ENCODE assay signal across 19 cellular contexts in the genomic region with DNA sequence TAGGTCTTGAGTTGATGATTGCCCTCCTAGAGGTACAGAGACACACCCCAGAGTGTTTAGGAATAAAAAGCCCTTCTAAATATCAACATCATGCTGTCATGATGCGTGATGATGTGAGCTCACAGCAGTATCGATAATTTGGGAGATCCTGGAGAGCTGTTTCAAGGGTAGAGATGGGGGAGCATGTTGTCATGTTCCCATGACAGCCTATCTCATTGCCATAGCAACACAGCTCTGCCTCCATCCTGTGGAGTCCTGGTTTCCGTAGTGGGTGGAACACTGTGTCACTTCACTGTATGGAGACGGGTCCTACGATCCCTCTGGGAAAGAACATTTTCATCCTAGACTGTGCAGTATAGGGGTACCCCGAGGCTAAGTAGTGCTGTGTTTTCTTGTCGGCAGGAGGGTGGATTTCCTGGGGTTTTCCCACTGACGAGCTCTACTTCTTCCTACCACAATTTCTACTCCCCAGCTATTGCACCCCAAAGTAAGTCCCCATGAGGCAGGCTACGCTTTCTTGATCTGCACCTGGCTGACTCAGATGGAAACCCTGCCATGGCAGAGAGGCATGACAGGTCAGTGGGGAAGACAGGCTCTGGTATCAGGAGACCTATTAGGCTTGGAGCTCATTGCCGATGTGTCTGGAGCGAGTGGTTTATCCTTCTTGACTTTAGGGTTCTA. TPM values are rescaled to one million over a fixed set of nuclear protein-coding genes. Genes with fewer than 3 reads are reported as not detected.
DNase-seq lines count a peak whose midpoint lies in the region; ATAC-seq and TF ChIP-seq lines count a peak whose summit lies in the region.
"Had no signal": no experiment of that assay in that cellular context is flagged by ENCODE, and none has a peak within 500 bp of the region (broad histone marks: within the 10 kb centered on the region; RNA-seq: fewer than 3 reads in every experiment).

No MANE protein-coding gene starts in this region.

- peak overlapping the region in 4 of 7 donors; percentile 3 to 71 (median 29) for H3K4me3 Mint-ChIP-seq in CD8-positive, alpha-beta memory T cell
- H3K4me3 Mint-ChIP-seq in activated T-helper 1 cell treated with anti-CD3 and anti-CD28 coated beads, Interleukin-12 subunit alpha, Interleukin-12 subunit beta, Interleukin-2, Interleukin-4 antibody, amounts not matched to agents 30 ng/mL and 10 ng/mL and 1 ng/mL, durations not matched to agents 14 hours and 24 hours and 36 hours = peak overlapping the region; percentile 33
- peak overlapping the region in 8 of 10 donors; percentile 1 to 55 (median 22) for H3K4me3 Mint-ChIP-seq in naive thymus-derived CD8-positive, alpha-beta T cell
- H3K4me3 Mint-ChIP-seq: endodermal cell had no signal

- TF ChIP-seq CTCF in BE2C (IDR thresholded peaks at IDR 0.05; ENCODE audit: low read depth, low read length) = no peak

- no peaks in the 10 kb centered on the region for H3K9me3 Mint-ChIP-seq in CD8-positive, alpha-beta memory T cell
- H3K9me3 Mint-ChIP-seq in activated T-helper 1 cell treated with anti-CD3 and anti-CD28 coated beads, Interleukin-12 subunit alpha, Interleukin-12 subunit beta, Interleukin-2, Interleukin-4 antibody, amounts not matched to agents 30 ng/mL and 10 ng/mL and 1 ng/mL, durations not matched to agents 14 hours and 24 hours and 36 hours = no peaks in the 10 kb centered on the region
- no peaks in the 10 kb centered on the region for H3K9me3 Mint-ChIP-seq in naive thymus-derived CD8-positive, alpha-beta T cell
- H3K9me3 Mint-ChIP-seq: endodermal cell had no signal

- 0 out of 2 replicates have a peak overlapping the region, but pooled peaks have one; percentile 23 for H3K4me3 ChIP-seq in BLaER1
- no peak overlapping the region for H3K4me3 ChIP-seq in CD8-positive, alpha-beta memory T cell (ENCODE audit: low read length)
- H3K4me3 ChIP-seq in BE2C (ENCODE audit: low read depth, low read length) = no peak overlapping the region
- H3K4me3 ChIP-seq: HAP-1, ovary, tibial nerve had no signal

- H3K27me3 ChIP-seq in BLaER1 (no peaks in the 10 kb centered on the region), BE2C (peaks cover 41% of the 10 kb centered on the region)
- peaks cover 20% of the 10 kb centered on the region for H3K27me3 ChIP-seq in CD8-positive, alpha-beta memory T cell (ENCODE audit: insufficient read depth, low read length, poor library complexity, severe bottlenecking)
- H3K27me3 ChIP-seq: ovary had no signal

- no peaks in the 10 kb centered on the region for H3K36me3 Mint-ChIP-seq in CD8-positive, alpha-beta memory T cell
- no peaks in the 10 kb centered on the region for H3K36me3 Mint-ChIP-seq in activated T-helper 1 cell treated with anti-CD3 and anti-CD28 coated beads, Interleukin-12 subunit alpha, Interleukin-12 subunit beta, Interleukin-2, Interleukin-4 antibody, amounts not matched to agents 30 ng/mL and 10 ng/mL and 1 ng/mL, durations not matched to agents 14 hours and 24 hours and 36 hours (ENCODE audit: low read depth)
- peaks cover 0 to 4% (median 0%) of the 10 kb centered on the region in 3 donors for H3K36me3 Mint-ChIP-seq in naive thymus-derived CD8-positive, alpha-beta T cell

- H3K36me3 ChIP-seq in BLaER1 = no peaks in the 10 kb centered on the region
- no peaks in the 10 kb centered on the region for H3K36me3 ChIP-seq in CD8-positive, alpha-beta memory T cell (ENCODE audit: insufficient read depth, low read length)
- no peaks in the 10 kb centered on the region for H3K36me3 ChIP-seq in BE2C
- H3K36me3 ChIP-seq: HAP-1, ovary, tibial nerve had no signal

- ATAC-seq in naive thymus-derived CD8-positive, alpha-beta T cell = peak in 1 of 2 donors; percentile 54
- no peak for ATAC-seq in HG03108 (IDR thresholded peaks at IDR 0.05; ENCODE audit: unreplicated experiment)
- no peak for ATAC-seq in GM18867 (IDR thresholded peaks at IDR 0.05; ENCODE audit: unreplicated experiment)

- DNase-seq in CD8-positive, alpha-beta memory T cell = peak in 1 of 5 donors; percentile 14
- DNase-seq in activated T-helper 1 cell treated with anti-CD3 and anti-CD28 coated beads, Interleukin-12 subunit alpha, Interleukin-12 subunit beta, Interleukin-2, Interleukin-4 antibody, amounts not matched to agents 30 ng/mL and 10 ng/mL and 1 ng/mL, durations not matched to agents 14 hours and 24 hours and 36 hours (ENCODE audit: low spot score) = no peak
- DNase-seq in naive thymus-derived CD8-positive, alpha-beta T cell = no peak
- DNase-seq in BE2C (no peak), foreskin melanocyte (no peak)
- DNase-seq: cerebellar nuclear complex; endodermal cell; NCI-H1105; NCI-H2171 treated with DMSO at 0.1 percent for 48 hours; stimulated activated CD4-positive, alpha-beta T cell treated with anti-CD3 and anti-CD28 coated beads, Interleukin-4, amount 100 ng/mL, for 24 hours; stimulated activated CD8-positive, alpha-beta memory T cell treated with anti-CD3 and anti-CD28 coated beads, Interleukin-4, amount 100 ng/mL, for 48 hours had no signal

- POLR2A ChIA-PET in CD8-positive, alpha-beta memory T cell (lab: Charles Lee) = interaction anchor here (0.5 kb wide), 1 partner anchor 1219 kb away, joined by 3 read pairs; no protein-coding TSS in a partner anchor
- POLR2A ChIA-PET in naive thymus-derived CD8-positive, alpha-beta T cell (lab: Charles Lee) = no interaction called here

- H3K27me3 Mint-ChIP-seq in CD8-positive, alpha-beta memory T cell = peaks cover 39 to 71% of the 10 kb centered on the region in 2 donors
- peaks cover 62% of the 10 kb centered on the region for H3K27me3 Mint-ChIP-seq in activated T-helper 1 cell treated with anti-CD3 and anti-CD28 coated beads, Interleukin-12 subunit alpha, Interleukin-12 subunit beta, Interleukin-2, Interleukin-4 antibody, amounts not matched to agents 30 ng/mL and 10 ng/mL and 1 ng/mL, durations not matched to agents 14 hours and 24 hours and 36 hours (ENCODE audit: insufficient read depth)
- peaks cover 27 to 51% (median 34%) of the 10 kb centered on the region in 5 donors for H3K27me3 Mint-ChIP-seq in naive thymus-derived CD8-positive, alpha-beta T cell

- CTCF ChIA-PET in CD8-positive, alpha-beta memory T cell (lab: Charles Lee) = no interaction called here

- peak overlapping the region; percentile 51 for H3K27ac ChIP-seq in BLaER1
- no peak overlapping the region for H3K27ac ChIP-seq in CD8-positive, alpha-beta memory T cell (ENCODE audit: low read depth, low read length)
- H3K27ac ChIP-seq: ovary, tibial nerve had no signal

- H3K4me1 ChIP-seq in BLaER1 (peaks cover 63% of the 10 kb centered on the region), BE2C (no peaks in the 10 kb centered on the region; the same call in none of the 2 replicates)
- H3K4me1 ChIP-seq in CD8-positive, alpha-beta memory T cell (ENCODE audit: insufficient read depth, low read length) = no peaks in the 10 kb centered on the region
- H3K4me1 ChIP-seq: HAP-1 had no signal

- no peaks in the 10 kb centered on the region for H4K20me1 ChIP-seq in BLaER1

- no peaks in the 10 kb centered on the region for H3K9me3 ChIP-seq in BLaER1
- no peaks in the 10 kb centered on the region for H3K9me3 ChIP-seq in CD8-positive, alpha-beta memory T cell (ENCODE audit: low read length)
- no peaks in the 10 kb centered on the region for H3K9me3 ChIP-seq in BE2C
- H3K9me3 ChIP-seq: HAP-1, ovary, tibial nerve had no signal

- H3K4me2 ChIP-seq in BLaER1 = peak overlapping the region; percentile 84

- H3K27ac Mint-ChIP-seq in CD8-positive, alpha-beta memory T cell = peak overlapping the region in 6 of 8 donors; percentile 3 to 82 (median 68)
- H3K27ac Mint-ChIP-seq in activated T-helper 1 cell treated with anti-CD3 and anti-CD28 coated beads, Interleukin-12 subunit alpha, Interleukin-12 subunit beta, Interleukin-2, Interleukin-4 antibody, amounts not matched to agents 30 ng/mL and 10 ng/mL and 1 ng/mL, durations not matched to agents 14 hours and 24 hours and 36 hours = no peak overlapping the region
- no peak overlapping the region for H3K27ac Mint-ChIP-seq in naive thymus-derived CD8-positive, alpha-beta T cell
- H3K27ac Mint-ChIP-seq: endodermal cell had no signal

- H3K9ac ChIP-seq in BLaER1 = peak overlapping the region; percentile 30; the same call in 1 of the 2 replicates

- intact Hi-C loops in activated T-helper 1 cell treated with anti-CD3 and anti-CD28 coated beads, Interleukin-12 subunit alpha, Interleukin-12 subunit beta, Interleukin-2, Interleukin-4 antibody, amounts not matched to agents 30 ng/mL and 10 ng/mL and 1 ng/mL, durations not matched to agents 14 hours and 24 hours and 36 hours (cut with micrococcal nuclease) = no loop called here

- peaks cover 9 to 21% (median 15%) of the 10 kb centered on the region in 3 donors for H3K4me1 Mint-ChIP-seq in CD8-positive, alpha-beta memory T cell
- peaks cover 18% of the 10 kb centered on the region for H3K4me1 Mint-ChIP-seq in activated T-helper 1 cell treated with anti-CD3 and anti-CD28 coated beads, Interleukin-12 subunit alpha, Interleukin-12 subunit beta, Interleukin-2, Interleukin-4 antibody, amounts not matched to agents 30 ng/mL and 10 ng/mL and 1 ng/mL, durations not matched to agents 14 hours and 24 hours and 36 hours (ENCODE audit: low read depth)
- peaks cover 7 to 20% (median 16%) of the 10 kb centered on the region in 4 donors for H3K4me1 Mint-ChIP-seq in naive thymus-derived CD8-positive, alpha-beta T cell
- H3K4me1 Mint-ChIP-seq: endodermal cell had no signal

RNA-seq across cellular contexts. Expression of gene KISS1, which starts 7.2 kb away (rescaled TPM):
- total RNA-seq in CD8-positive, alpha-beta memory T cell = not detected
- not detected for polyA plus RNA-seq in CD8-positive, alpha-beta memory T cell
- not detected in 2 replicates for total RNA-seq in activated T-helper 1 cell treated with anti-CD3 and anti-CD28 coated beads, Interleukin-12 subunit alpha, Interleukin-12 subunit beta, Interleukin-2, Interleukin-4 antibody, amounts not matched to agents 30 ng/mL and 10 ng/mL and 1 ng/mL, durations not matched to agents 14 hours and 24 hours and 36 hours
- total RNA-seq in naive thymus-derived CD8-positive, alpha-beta T cell = not detected
- polyA plus RNA-seq in naive thymus-derived CD8-positive, alpha-beta T cell = not detected
- not detected for polyA plus RNA-seq in BE2C (2012; ENCODE audit: insufficient read depth, insufficient read length, low read depth)
- total RNA-seq: endodermal cell, mononuclear cell, skeletal muscle tissue, tibial nerve had no signal
- polyA plus RNA-seq: ovary had no signal

RNA-seq across cellular contexts. Expression of gene REN, which starts 23.0 kb away (rescaled TPM):
- total RNA-seq in CD8-positive, alpha-beta memory T cell = not detected
- polyA plus RNA-seq in CD8-positive, alpha-beta memory T cell = not detected
- not detected in 2 replicates for total RNA-seq in activated T-helper 1 cell treated with anti-CD3 and anti-CD28 coated beads, Interleukin-12 subunit alpha, Interleukin-12 subunit beta, Interleukin-2, Interleukin-4 antibody, amounts not matched to agents 30 ng/mL and 10 ng/mL and 1 ng/mL, durations not matched to agents 14 hours and 24 hours and 36 hours
- not detected for total RNA-seq in naive thymus-derived CD8-positive, alpha-beta T cell
- polyA plus RNA-seq in naive thymus-derived CD8-positive, alpha-beta T cell = not detected
- not detected for polyA plus RNA-seq in BE2C (2012; ENCODE audit: insufficient read depth, insufficient read length, low read depth)
- total RNA-seq: endodermal cell, mononuclear cell, skeletal muscle tissue, tibial nerve had no signal

RNA-seq across cellular contexts. Expression of gene GOLT1A, which starts 24.7 kb away (rescaled TPM):
- not detected for total RNA-seq in CD8-positive, alpha-beta memory T cell
- polyA plus RNA-seq in CD8-positive, alpha-beta memory T cell = not detected
- total RNA-seq in activated T-helper 1 cell treated with anti-CD3 and anti-CD28 coated beads, Interleukin-12 subunit alpha, Interleukin-12 subunit beta, Interleukin-2, Interleukin-4 antibody, amounts not matched to agents 30 ng/mL and 10 ng/mL and 1 ng/mL, durations not matched to agents 14 hours and 24 hours and 36 hours = not detected in 2 replicates
- not detected for total RNA-seq in naive thymus-derived CD8-positive, alpha-beta T cell
- under 1 TPM; 0.32 to 0.88 (median 0.79) TPM for polyA plus RNA-seq in naive thymus-derived CD8-positive, alpha-beta T cell
- polyA plus RNA-seq in BE2C (2012; ENCODE audit: insufficient read depth, insufficient read length, low read depth) = not detected
- total RNA-seq: mononuclear cell, skeletal muscle tissue, tibial nerve had no signal
- polyA plus RNA-seq: ovary had no signal

RNA-seq across cellular contexts. Expression of gene ETNK2, which starts 37.3 kb away (rescaled TPM):
- total RNA-seq in CD8-positive, alpha-beta memory T cell = 1 to 10 TPM in 1 of 2 experiments, under 1 TPM in 1; 0.91 to 1.1 TPM
- polyA plus RNA-seq in CD8-positive, alpha-beta memory T cell = 6.1 TPM
- 0.16 TPM in 1 of 2 replicates, not detected in the other for total RNA-seq in activated T-helper 1 cell treated with anti-CD3 and anti-CD28 coated beads, Interleukin-12 subunit alpha, Interleukin-12 subunit beta, Interleukin-2, Interleukin-4 antibody, amounts not matched to agents 30 ng/mL and 10 ng/mL and 1 ng/mL, durations not matched to agents 14 hours and 24 hours and 36 hours
- 1 to 10 TPM; 4.2 to 5.2 TPM for total RNA-seq in naive thymus-derived CD8-positive, alpha-beta T cell
- polyA plus RNA-seq in naive thymus-derived CD8-positive, alpha-beta T cell = 1 to 10 TPM; 3.8 to 4.2 (median 4.2) TPM
- 0.97 TPM for polyA plus RNA-seq in BE2C (2012; ENCODE audit: insufficient read depth, insufficient read length, low read depth)

Comparison
In these comparisons a context has a peak if more than half of its experiments do, and no peak if none do; other contexts are left out.
1. H3K27ac Mint-ChIP-seq: peak in CD8-positive, alpha-beta memory T cell (6 of 8); none in activated T-helper 1 cell treated with anti-CD3 and anti-CD28 coated beads, Interleukin-12 subunit alpha, Interleukin-12 subunit beta, Interleukin-2, Interleukin-4 antibody, amounts not matched to agents 30 ng/mL and 10 ng/mL and 1 ng/mL, durations not matched to agents 14 hours and 24 hours and 36 hours (single experiment) and naive thymus-derived CD8-positive, alpha-beta T cell (0 of 10).
2. Peak in every context shown above with its lines, with median percentiles within 50 percentile points of each other: H3K4me3 Mint-ChIP-seq.